ENCODE assay signal across 1 cellular context in genomic region chr13:74316531-74316930, GRCh38.
A peak's percentile ranks its signal among the peaks of the same experiment; 100 is the strongest.
TF ChIP-seq lines count a peak whose summit lies in the region.

No MANE protein-coding gene starts in this region.

TF ChIP-seq in HEK293, 187 proteins besides CTCF, POLR2A, EP300 and RAD21 (continued from another document):
- TF ChIP-seq, protein P1, sequence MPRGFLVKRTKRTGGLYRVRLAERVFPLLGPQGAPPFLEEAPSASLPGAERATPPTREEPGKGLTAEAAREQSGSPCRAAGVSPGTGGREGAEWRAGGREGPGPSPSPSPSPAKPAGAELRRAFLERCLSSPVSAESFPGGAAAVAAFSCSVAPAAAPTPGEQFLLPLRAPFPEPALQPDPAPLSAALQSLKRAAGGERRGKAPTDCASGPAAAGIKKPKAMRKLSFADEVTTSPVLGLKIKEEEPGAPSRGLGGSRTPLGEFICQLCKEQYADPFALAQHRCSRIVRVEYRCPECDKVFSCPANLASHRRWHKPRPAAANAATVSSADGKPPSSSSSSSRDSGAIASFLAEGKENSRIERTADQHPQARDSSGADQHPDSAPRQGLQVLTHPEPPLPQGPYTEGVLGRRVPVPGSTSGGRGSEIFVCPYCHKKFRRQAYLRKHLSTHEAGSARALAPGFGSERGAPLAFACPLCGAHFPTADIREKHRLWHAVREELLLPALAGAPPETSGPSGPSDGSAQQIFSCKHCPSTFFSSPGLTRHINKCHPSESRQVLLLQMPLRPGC (tag by site-specific recombination; IDR thresholded peaks at IDR 0.05), result no peak
- TF ChIP-seq PRDM4 (tag by site-specific recombination; IDR thresholded peaks at IDR 0.05) (peak; percentile 72), OVOL3 (tag by site-specific recombination; IDR thresholded peaks at IDR 0.05) (no peak), KLF17 (tag by site-specific recombination; IDR thresholded peaks at IDR 0.05) (no peak), SP7 (tag by site-specific recombination; IDR thresholded peaks at IDR 0.05) (0 out of 2 replicates have a peak, but pooled peaks have one; percentile 17), ZNF341 (tag by site-specific recombination; IDR thresholded peaks at IDR 0.05; ENCODE audit: low read depth) (no peak)
